8 cellular contexts compared by ENCODE assay signal in genomic region chr10:95741807-95742528, GRCh38. TPM values are rescaled to one million over a fixed set of nuclear protein-coding genes. Genes with fewer than 3 reads are reported as not detected.
DNase-seq lines count a peak whose midpoint lies in the region; ATAC-seq, FAIRE-seq and TF ChIP-seq lines count a peak whose summit lies in the region.

No MANE protein-coding gene starts in this region.

- H3K27ac Mint-ChIP-seq in IgD-negative memory B cell (peak overlapping the region; percentile 90 to 93 (median 93)), endothelial cell (ENCODE audit: unreplicated experiment) (peak overlapping the region; percentile 96)

- H3K4me1 Mint-ChIP-seq in IgD-negative memory B cell (peaks cover 25 to 34% (median 29%) of the 10 kb centered on the region in 3 donors), endothelial cell (ENCODE audit: unreplicated experiment) (peaks cover 37% of the 10 kb centered on the region)

- DNase-seq in CD1c-positive myeloid dendritic cell (ENCODE audit: extremely low spot score) (peak; percentile 55), endothelial cell (ENCODE audit: low spot score) (peak; percentile 53), omental fat pad (ENCODE audit: low spot score) (no peak), D721Med (ENCODE audit: insufficient read length, low spot score) (no peak), NCI-H524 treated with DMSO at 0.1 percent for 48 hours (lab: John Stamatoyannopoulos, UW) (no peak)
- DNase-seq in activated CD4-positive, alpha-beta T cell treated with anti-CD3 and anti-CD28 coated beads for 4 hours: no peak

- no peak for FAIRE-seq in D721Med (lab: Jason Lieb, UNC)

- ATAC-seq in GM19395 (IDR thresholded peaks at IDR 0.05; ENCODE audit: unreplicated experiment): peak; percentile 76
- ATAC-seq in omental fat pad (ENCODE audit: low FRiP score): peak; percentile 59

- peak overlapping the region; percentile 77 to 94 (median 91) for H3K4me3 Mint-ChIP-seq in IgD-negative memory B cell
- H3K4me3 Mint-ChIP-seq in endothelial cell (ENCODE audit: unreplicated experiment): peak overlapping the region; percentile 10

- H3K27me3 Mint-ChIP-seq in IgD-negative memory B cell (no peaks in the 10 kb centered on the region), endothelial cell (ENCODE audit: unreplicated experiment) (peaks cover 2% of the 10 kb centered on the region)

- TF ChIP-seq CTCF in endothelial cell (IDR thresholded peaks at IDR 0.05; ENCODE audit: unreplicated experiment) (no peak), omental fat pad (IDR thresholded peaks at IDR 0.05) (no peak), D721Med (IDR thresholded peaks at IDR 0.05; ENCODE audit: insufficient read depth, missing control alignments) (no peak)

- H3K9me3 Mint-ChIP-seq in IgD-negative memory B cell: peaks cover 0 to 4% (median 2%) of the 10 kb centered on the region in 3 donors
- H3K9me3 Mint-ChIP-seq in endothelial cell (ENCODE audit: unreplicated experiment): no peaks in the 10 kb centered on the region

- peaks cover 5% of the 10 kb centered on the region for H3K36me3 Mint-ChIP-seq in IgD-negative memory B cell
- peaks cover 5% of the 10 kb centered on the region for H3K36me3 Mint-ChIP-seq in endothelial cell (ENCODE audit: low read depth, unreplicated experiment)

RNA-seq across cellular contexts. Expression of gene ENTPD1, which starts 14.0 kb away (rescaled TPM):
- polyA plus RNA-seq in IgD-negative memory B cell: 48.0 TPM
- 102 TPM for total RNA-seq in endothelial cell (ENCODE audit: unreplicated experiment)
- total RNA-seq in omental fat pad: 10 to 100 TPM in 3 of 4 donors, 1 to 10 TPM in 1; 7.5 to 39.4 (median 22.2) TPM

RNA-seq across cellular contexts. Expression of gene TCTN3, which starts 48.2 kb away (rescaled TPM):
- 55.4 TPM for polyA plus RNA-seq in IgD-negative memory B cell
- total RNA-seq in endothelial cell (ENCODE audit: unreplicated experiment) (54.3 TPM), omental fat pad (10 to 100 TPM; 24.1 to 27.1 (median 24.7) TPM)

Comparison
In these comparisons a context has a peak if more than half of its experiments do, and no peak if none do; other contexts are left out.
1. DNase-seq: peak in CD1c-positive myeloid dendritic cell (single experiment) and endothelial cell (single experiment); none in omental fat pad (single experiment), D721Med (single experiment), activated CD4-positive, alpha-beta T cell treated with anti-CD3 and anti-CD28 coated beads for 4 hours (0 of 2) and NCI-H524 treated with DMSO at 0.1 percent for 48 hours (single experiment).